8 cellular contexts compared by ENCODE assay signal in the genomic region with DNA sequence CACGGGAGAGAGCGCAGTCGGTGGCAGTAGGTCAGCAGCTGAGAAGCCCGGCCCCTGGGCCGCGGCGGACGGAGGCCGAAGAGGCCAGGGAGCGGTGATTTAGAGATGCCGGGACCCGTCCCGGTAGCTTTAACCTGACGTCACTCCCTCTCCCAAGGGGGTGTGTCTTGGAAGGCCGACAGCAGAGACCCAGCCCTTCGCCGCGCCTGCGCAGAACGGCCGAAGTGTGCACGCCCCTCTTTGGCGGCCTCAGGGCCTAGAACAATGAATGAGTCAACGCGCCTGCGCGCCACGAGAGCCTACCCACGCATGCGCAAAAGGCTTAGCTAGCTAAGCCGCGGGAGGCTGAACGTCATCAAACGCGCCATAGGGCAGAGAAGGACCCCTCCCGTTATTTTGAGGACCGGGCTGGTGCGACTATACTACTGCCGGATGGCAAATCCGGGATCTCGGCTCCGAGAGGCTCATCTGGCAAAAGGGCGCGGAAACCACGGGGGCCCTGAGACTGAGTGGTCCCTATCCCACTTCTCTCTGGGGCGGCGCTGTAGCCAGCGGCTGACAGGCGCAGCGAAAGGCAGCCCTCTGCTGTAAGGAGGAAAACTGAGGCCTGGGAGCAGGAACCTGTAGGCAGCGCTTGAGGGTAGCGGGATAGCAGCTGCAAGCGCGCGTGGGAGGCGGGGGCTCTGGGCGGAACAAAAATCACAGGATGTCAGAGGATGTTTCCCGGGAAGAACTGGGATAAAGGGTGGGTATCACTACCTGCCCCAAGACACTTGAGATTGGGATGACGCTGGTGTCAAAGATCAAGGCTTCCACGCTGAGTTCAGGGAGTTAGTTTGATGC. TPM values are rescaled to one million over a fixed set of nuclear protein-coding genes. Genes with fewer than 3 reads are reported as not detected.
A peak's percentile ranks its signal among the peaks of the same experiment; 100 is the strongest.
DNase-seq lines count a peak whose midpoint lies in the region; ATAC-seq and TF ChIP-seq lines count a peak whose summit lies in the region.

A gene with protein sequence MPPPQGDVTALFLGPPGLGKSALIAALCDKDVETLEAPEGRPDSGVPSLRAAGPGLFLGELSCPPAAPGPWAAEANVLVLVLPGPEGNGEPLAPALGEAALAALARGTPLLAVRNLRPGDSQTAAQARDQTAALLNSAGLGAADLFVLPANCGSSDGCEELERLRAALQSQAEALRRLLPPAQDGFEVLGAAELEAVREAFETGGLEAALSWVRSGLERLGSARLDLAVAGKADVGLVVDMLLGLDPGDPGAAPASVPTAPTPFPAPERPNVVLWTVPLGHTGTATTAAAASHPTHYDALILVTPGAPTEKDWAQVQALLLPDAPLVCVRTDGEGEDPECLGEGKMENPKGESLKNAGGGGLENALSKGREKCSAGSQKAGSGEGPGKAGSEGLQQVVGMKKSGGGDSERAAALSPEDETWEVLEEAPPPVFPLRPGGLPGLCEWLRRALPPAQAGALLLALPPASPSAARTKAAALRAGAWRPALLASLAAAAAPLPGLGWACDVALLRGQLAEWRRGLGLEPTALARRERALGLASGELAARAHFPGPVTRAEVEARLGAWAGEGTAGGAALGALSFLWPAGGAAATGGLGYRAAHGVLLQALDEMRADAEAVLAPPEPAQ (minus strand): TSS at position 136 of the 843 bp plus-strand sequence. CDS start 796 bp downstream, outside the sequence.
A gene with protein sequence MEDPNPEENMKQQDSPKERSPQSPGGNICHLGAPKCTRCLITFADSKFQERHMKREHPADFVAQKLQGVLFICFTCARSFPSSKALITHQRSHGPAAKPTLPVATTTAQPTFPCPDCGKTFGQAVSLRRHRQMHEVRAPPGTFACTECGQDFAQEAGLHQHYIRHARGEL (plus strand): TSS at position 597 of the 843 bp plus-strand sequence. CDS start 514 bp downstream, outside the sequence.

- H3K4me1 ChIP-seq in SK-N-SH (ENCODE audit: control insufficient read depth in 1 of 2, insufficient read depth in 2 of 2, low read depth in 1 of 2, low read length in 1 of 2) (peaks cover 8 to 22% of the 10 kb centered on the region in 2 experiments; a peak in 2 of 4 replicates), gastroesophageal sphincter (peaks cover 5 to 52% (median 29%) of the 10 kb centered on the region in 3 donors), neutrophil (ENCODE audit: control insufficient read depth in 1 of 2, insufficient read depth in 1 of 2, low read depth in 1 of 2, low read length in 1 of 2) (peaks cover 32 to 40% of the 10 kb centered on the region in 2 experiments)

- peaks cover 78% of the 10 kb centered on the region for H3K79me2 ChIP-seq in SK-N-SH (ENCODE audit: insufficient read depth)

- peaks cover 16% of the 10 kb centered on the region for H3F3A ChIP-seq in SK-N-SH (replicated peaks; ENCODE audit: insufficient read depth)

- WGBS in SK-N-SH (ENCODE audit: low lambda C conversion rate): under 1% methylated on average over 55 of the region's 60 CpGs
- WGBS in gastroesophageal sphincter (ENCODE audit: low coverage in 1 of 2), 2 donors: 0 to 3% methylated on average over 5 to 11 of the region's 60 CpGs

- H2AFZ ChIP-seq in SK-N-SH (ENCODE audit: low read depth): peak within 1 kb of the TSS; percentile 85

- H3K9me3 ChIP-seq in SK-N-SH: no peaks in the 10 kb centered on the region
- H3K9me3 ChIP-seq in gastroesophageal sphincter: no peaks in the 10 kb centered on the region
- H3K9me3 ChIP-seq in neutrophil: no peaks in the 10 kb centered on the region

- POLR2A ChIA-PET in SK-N-SH (lab: Yijun Ruan, JAX): interaction anchor here (0.6 to 1.2 kb wide), 6 partner anchors 12 to 162 kb away, joined by 3 to 5 read pairs (median 4); a partner anchor contains a TSS

- H3K27ac ChIP-seq in SK-N-SH (ENCODE audit: low read depth in 2 of 2, low read length in 1 of 2) (peak within 1 kb of the TSS; percentile 93 to 98), gastroesophageal sphincter (peak within 1 kb of the TSS; percentile 79 to 98 (median 94)), neutrophil (peak within 1 kb of the TSS; percentile 96), substantia nigra (ENCODE audit: low read depth, low read length, poor library complexity, severe bottlenecking) (peak within 1 kb of the TSS; percentile 99)

- TF ChIP-seq POLR2A in gastroesophageal sphincter (IDR thresholded peaks at IDR 0.05): peak; percentile 67 to 68

- no peak for TF ChIP-seq CTCF in SK-N-SH (IDR thresholded peaks at IDR 0.05)
- TF ChIP-seq CTCF in gastroesophageal sphincter (IDR thresholded peaks at IDR 0.05): peak in 3 of 4 experiments; percentile 10 to 27 (median 11)
- TF ChIP-seq CTCF in neutrophil (IDR thresholded peaks at IDR 0.05): peak; percentile 13

- CTCF ChIA-PET in SK-N-SH (lab: Yijun Ruan, JAX): interaction anchor here (0.9 to 6.6 kb wide), 9 partner anchors 25 to 213 kb away, joined by 3 to 104 read pairs (median 4); no protein-coding TSS in a partner anchor

- no peaks in the 10 kb centered on the region for H3K9me2 ChIP-seq in SK-N-SH

- no peak; a peak in 1 of 4 replicates for TF ChIP-seq EP300 in SK-N-SH (IDR thresholded peaks at IDR 0.05; ENCODE audit: borderline replicate concordance in 1 of 2, low read depth in 1 of 2, low read length in 1 of 2)
- TF ChIP-seq EP300 in gastroesophageal sphincter (IDR thresholded peaks at IDR 0.05): no peak

- H3K4me3 ChIP-seq in SK-N-SH (ENCODE audit: low read depth in 2 of 2, low read length in 1 of 2) (peak within 1 kb of the TSS; percentile 72 to 98), gastroesophageal sphincter (peak within 1 kb of the TSS; percentile 56 to 63), neutrophil (ENCODE audit: low read depth in 1 of 2, low read length in 1 of 2) (peak within 1 kb of the TSS; percentile 74 to 87)

- DNase-seq in GM04504 (ENCODE audit: low read depth): peak; percentile 98
- DNase-seq in NCI-H1048 (lab: John Stamatoyannopoulos, UW): peak; percentile 99
- peak; percentile 97 for DNase-seq in SK-N-SH
- peak; percentile 100 for DNase-seq in activated naive CD4-positive, alpha-beta T cell treated with anti-CD3 and anti-CD28 coated beads, Interleukin-2, amount 50 U/mL, for 16 hours
- DNase-seq in substantia nigra (lab: John Stamatoyannopoulos, UW): peak; percentile 95 to 100 (median 99)

- H3K9ac ChIP-seq in SK-N-SH: peak within 1 kb of the TSS; percentile 94

- ATAC-seq in HG02571 (IDR thresholded peaks at IDR 0.05; ENCODE audit: unreplicated experiment) (peak; percentile 81), gastroesophageal sphincter (peak; percentile 97)

- H4K20me1 ChIP-seq in SK-N-SH (ENCODE audit: insufficient read depth): peaks cover 9% of the 10 kb centered on the region; the same call in 1 of the 2 replicates

- no peaks in the 10 kb centered on the region for H3K27me3 ChIP-seq in SK-N-SH (ENCODE audit: insufficient read depth)
- H3K27me3 ChIP-seq in gastroesophageal sphincter: no peaks in the 10 kb centered on the region
- no peaks in the 10 kb centered on the region for H3K27me3 ChIP-seq in neutrophil

- H3K36me3 ChIP-seq in SK-N-SH (replicated peaks in 1 of 2; ENCODE audit: control insufficient read depth in 1 of 2, insufficient read depth in 2 of 2, low read length in 1 of 2) (peaks cover 27 to 29% of the 10 kb centered on the region in 2 experiments), gastroesophageal sphincter (peaks cover 0 to 62% of the 10 kb centered on the region in 2 donors), neutrophil (peaks cover 44% of the 10 kb centered on the region)

- TF ChIP-seq RAD21 in SK-N-SH (IDR thresholded peaks at IDR 0.05; ENCODE audit: low read length): no peak

- peak within 1 kb of the TSS; percentile 99 for H3K4me2 ChIP-seq in SK-N-SH

TF ChIP-seq in SK-N-SH, 30 proteins besides CTCF, POLR2A, EP300 and RAD21 (continues in another document):
- TF ChIP-seq POLR2AphosphoS5 (IDR thresholded peaks at IDR 0.05; ENCODE audit: low read depth, low read length) (peak; percentile 84; the same call in 1 of the 2 replicates), RFX5 (IDR thresholded peaks at IDR 0.05; ENCODE audit: low read length) (no peak), FOSL2 (IDR thresholded peaks at IDR 0.05; ENCODE audit: borderline replicate concordance, low read depth) (no peak), RCOR1 (IDR thresholded peaks at IDR 0.05; ENCODE audit: low read length) (no peak; the same call in 1 of the 2 replicates), TAF1 (IDR thresholded peaks at IDR 0.05; ENCODE audit: borderline replicate concordance, low read depth, low read length) (peak; percentile 76), EZH2phosphoT487 (IDR thresholded peaks at IDR 0.05; ENCODE audit: borderline replicate concordance, low read depth) (no peak), NFIC (IDR thresholded peaks at IDR 0.05; ENCODE audit: borderline replicate concordance) (no peak), TEAD4 (IDR thresholded peaks at IDR 0.05; ENCODE audit: borderline replicate concordance, insufficient read depth) (no peak), FOXJ3 (CRISPR knock-in tag; IDR thresholded peaks at IDR 0.05) (no peak), GABPA (IDR thresholded peaks at IDR 0.05; ENCODE audit: low read depth) (no peak), YY1 (IDR thresholded peaks at IDR 0.05; ENCODE audit: low read depth) (no peak), FOXM1 (IDR thresholded peaks at IDR 0.05; ENCODE audit: low read depth) (no peak), TCF12 (IDR thresholded peaks at IDR 0.05) (no peak)
- TF ChIP-seq, protein P1, sequence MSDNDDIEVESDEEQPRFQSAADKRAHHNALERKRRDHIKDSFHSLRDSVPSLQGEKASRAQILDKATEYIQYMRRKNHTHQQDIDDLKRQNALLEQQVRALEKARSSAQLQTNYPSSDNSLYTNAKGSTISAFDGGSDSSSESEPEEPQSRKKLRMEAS (IDR thresholded peaks at IDR 0.05; ENCODE audit: low read depth): peak; percentile 72
- TF ChIP-seq, protein P2, sequence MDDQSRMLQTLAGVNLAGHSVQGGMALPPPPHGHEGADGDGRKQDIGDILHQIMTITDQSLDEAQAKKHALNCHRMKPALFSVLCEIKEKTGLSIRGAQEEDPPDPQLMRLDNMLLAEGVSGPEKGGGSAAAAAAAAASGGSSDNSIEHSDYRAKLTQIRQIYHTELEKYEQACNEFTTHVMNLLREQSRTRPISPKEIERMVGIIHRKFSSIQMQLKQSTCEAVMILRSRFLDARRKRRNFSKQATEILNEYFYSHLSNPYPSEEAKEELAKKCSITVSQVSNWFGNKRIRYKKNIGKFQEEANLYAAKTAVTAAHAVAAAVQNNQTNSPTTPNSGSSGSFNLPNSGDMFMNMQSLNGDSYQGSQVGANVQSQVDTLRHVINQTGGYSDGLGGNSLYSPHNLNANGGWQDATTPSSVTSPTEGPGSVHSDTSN (IDR thresholded peaks at IDR 0.05): peak; percentile 33; the same call in 1 of the 2 replicates

RNA-seq across cellular contexts. Expression of the first gene that starts in this region (rescaled TPM):
- 8.4 and 10.8 TPM in 2 replicates for polyA plus RNA-seq in SK-N-SH (2012; rRNA removed)
- polyA plus RNA-seq in SK-N-SH (2012; cell fraction: cytosol; rRNA removed): 9.4 and 10.2 TPM in 2 replicates
- polyA plus RNA-seq in SK-N-SH (2012; cell fraction: nucleus; rRNA removed): 27.5 and 30.0 TPM in 2 replicates
- total RNA-seq in gastroesophageal sphincter: 10 to 100 TPM; 25.5 to 38.5 (median 27.8) TPM

RNA-seq across cellular contexts. Expression of the second gene that starts in this region (rescaled TPM):
- 12.8 and 13.6 TPM in 2 replicates for polyA plus RNA-seq in SK-N-SH (2012; rRNA removed)
- 7.0 and 9.4 TPM in 2 replicates for polyA plus RNA-seq in SK-N-SH (2012; cell fraction: cytosol; rRNA removed)
- 8.4 and 9.5 TPM in 2 replicates for polyA plus RNA-seq in SK-N-SH (2012; cell fraction: nucleus; rRNA removed)
- total RNA-seq in gastroesophageal sphincter: 10 to 100 TPM; 10.8 to 19.9 (median 14.2) TPM

Comparison
In these comparisons a context has a peak if more than half of its experiments do, and no peak if none do; other contexts are left out.
1. Peak in every context shown above with its lines: DNase-seq, ATAC-seq, H3K4me3 ChIP-seq and H3K27ac ChIP-seq.